Comparison of ENCODE assay signal across 24 cellular contexts in genomic region chrX:36534900-36535299, GRCh38.
DNase-seq lines count a peak whose midpoint lies in the region; ATAC-seq, FAIRE-seq and TF ChIP-seq lines count a peak whose summit lies in the region.
"Had no signal": no experiment of that assay in that cellular context is flagged by ENCODE, and none has a peak within 500 bp of the region (broad histone marks: within the 10 kb centered on the region; RNA-seq: fewer than 3 reads in every experiment).

No MANE protein-coding gene starts in this region.

- no peaks in the 10 kb centered on the region for H3K27me3 ChIP-seq in left ventricle myocardium inferior (ENCODE audit: low read depth)
- no peaks in the 10 kb centered on the region for H3K27me3 ChIP-seq in pancreas
- H3K27me3 ChIP-seq: MG63 had no signal

- H3K27ac ChIP-seq in left ventricle myocardium inferior (replicated peaks): no peak overlapping the region
- H3K27ac ChIP-seq in pancreas: no peak overlapping the region

- no peak for TF ChIP-seq CTCF in LNCaP clone FGC (IDR thresholded peaks at IDR 0.05; ENCODE audit: control insufficient read depth, extremely low read depth, insufficient read depth)
- TF ChIP-seq CTCF in left ventricle myocardium inferior (IDR thresholded peaks at IDR 0.05; ENCODE audit: borderline replicate concordance): no peak
- no peak for TF ChIP-seq CTCF in pancreas (IDR thresholded peaks at IDR 0.05)

- ATAC-seq in left ventricle myocardium superior: no peak
- no peak for ATAC-seq in pancreas
- ATAC-seq: Panc1 had no signal

- DNase-seq in ELF-1 (ENCODE audit: low read depth, low spot score): peak; percentile 59
- peak; percentile 88 for DNase-seq in LNCaP clone FGC (ENCODE audit: low read depth)
- peak; percentile 78 for DNase-seq in NCI-H748 (lab: John Stamatoyannopoulos, UW; ENCODE audit: unreplicated experiment)
- peak; percentile 7 for DNase-seq in iPS DF 19.7 (ENCODE audit: low read depth, low spot score)
- DNase-seq in left ventricle myocardium superior: no peak
- DNase-seq in left ventricle myocardium inferior: no peak
- DNase-seq in cortex of kidney (lab: John Stamatoyannopoulos, UW): no peak
- no peak for DNase-seq in pancreas
- DNase-seq: DMS53; GF-D8; Kasumi-1; MG63; NCI-H1417 treated with DMSO at 0.1 percent for 48 hours; NCI-H187; NCI-H2107; NCI-H2227 treated with DMSO at 0.1 percent for 48 hours; NCI-H524; NK-92 treated with Interleukin-12 subunit alpha and Interleukin-12 subunit beta, amount 100 ng/mL, for 24 hours; SIG-M5; SK-N-SH had no signal

- no peak overlapping the region for H3K4me3 ChIP-seq in LNCaP clone FGC (ENCODE audit: low read depth, low read length)
- H3K4me3 ChIP-seq in left ventricle myocardium inferior: no peak overlapping the region
- no peak overlapping the region for H3K4me3 ChIP-seq in pancreas
- H3K4me3 ChIP-seq: HAP-1, MG63 had no signal

- H3K9me3 ChIP-seq in left ventricle myocardium inferior (replicated peaks) (no peaks in the 10 kb centered on the region), pancreas (no peaks in the 10 kb centered on the region)
- H3K9me3 ChIP-seq: HAP-1, MG63, SK-N-SH had no signal

- FAIRE-seq in pancreas (lab: Jason Lieb, UNC): no peak
- FAIRE-seq: A204.1, D721Med had no signal

- intact Hi-C loops in left ventricle myocardium superior (cut with micrococcal nuclease) (no loop called here), left ventricle myocardium inferior (cut with micrococcal nuclease) (no loop called here), pancreas (cut with DNase I) (no loop called here)

- H3K4me1 ChIP-seq in left ventricle myocardium inferior: no peaks in the 10 kb centered on the region
- H3K4me1 ChIP-seq in pancreas: no peaks in the 10 kb centered on the region
- H3K4me1 ChIP-seq: HAP-1 had no signal

- 43 to 58% methylated on average over 6 of the region's 6 CpGs for WGBS in pancreas, 2 donors

- no peaks in the 10 kb centered on the region for H3K36me3 ChIP-seq in left ventricle myocardium inferior
- H3K36me3 ChIP-seq in pancreas: no peaks in the 10 kb centered on the region
- H3K36me3 ChIP-seq: HAP-1, MG63 had no signal

Comparison
In these comparisons a context has a peak if more than half of its experiments do, and no peak if none do; other contexts are left out.
1. DNase-seq: peak in ELF-1 (single experiment), LNCaP clone FGC (single experiment), NCI-H748 (single experiment) and iPS DF 19.7 (single experiment); none in left ventricle myocardium superior (single experiment), left ventricle myocardium inferior (single experiment), cortex of kidney (single experiment) and pancreas (0 of 6).